ENCODE assay signal across 11 cellular contexts in genomic region chr1:156675715-156676311, GRCh38. TPM values are rescaled to one million over a fixed set of nuclear protein-coding genes. Genes with fewer than 3 reads are reported as not detected.
DNase-seq lines count a peak whose midpoint lies in the region; ATAC-seq, FAIRE-seq and TF ChIP-seq lines count a peak whose summit lies in the region.
"Had no signal": no experiment of that assay in that cellular context is flagged by ENCODE, and none has a peak within 500 bp of the region (broad histone marks: within the 10 kb centered on the region; RNA-seq: fewer than 3 reads in every experiment).

No MANE protein-coding gene starts in this region.

- H3K4me1 ChIP-seq in endothelial cell of umbilical vein (ENCODE audit: control insufficient read depth, extremely low read depth, insufficient read depth, low read length) = peaks cover 36% of the 10 kb centered on the region
- H3K4me1 ChIP-seq in muscle layer of colon (ENCODE audit: insufficient read depth, low read length) = peaks cover 8% of the 10 kb centered on the region
- H3K4me1 ChIP-seq in upper lobe of right lung = peaks cover 4% of the 10 kb centered on the region

- dilution Hi-C loops in endothelial cell of umbilical vein (cut with MboI; ENCODE audit: extremely low pct_ligation_motif_present, low sequenced_read_pairs) = no loop called here

- CTCF ChIA-PET in endothelial cell of umbilical vein (lab: Charles Lee) = interaction anchor here (0.8 to 10.9 kb wide), 12 partner anchors 10 to 290 kb away, joined by 3 to 221 read pairs (median 8); partner anchors contain the start of genes HAPLN2, ISG20L2 and METTL25B

- no TSS peak for BruUV-seq in endothelial cell of umbilical vein (replicated peaks; lab: Mats Ljungman, UMichigan)

- TF ChIP-seq POLR2A in endothelial cell of umbilical vein (IDR thresholded peaks at IDR 0.05; ENCODE audit: low read depth, low read length) = no peak
- TF ChIP-seq POLR2A in H54 (IDR thresholded peaks at IDR 0.05; ENCODE audit: low read depth, low read length) = no peak

- H3K9ac ChIP-seq in endothelial cell of umbilical vein (replicated peaks; ENCODE audit: extremely low read depth, insufficient read depth, low read length) (peak overlapping the region; percentile 75), muscle layer of colon (ENCODE audit: low read length) (no peak overlapping the region)

- peak overlapping the region; percentile 58 for H3K4me2 ChIP-seq in endothelial cell of umbilical vein (ENCODE audit: insufficient read depth, low read length)

- H4K20me1 ChIP-seq in endothelial cell of umbilical vein (replicated peaks; ENCODE audit: control insufficient read depth, extremely low read depth, insufficient read depth, low read length) = no peaks in the 10 kb centered on the region

- POLR2A ChIA-PET in endothelial cell of umbilical vein (lab: Charles Lee) = interaction anchor here (1.5 to 3.0 kb wide), 3 partner anchors 8 to 14 kb away, joined by 7 to 32 read pairs (median 9); no protein-coding TSS in a partner anchor

- H3K4me3 ChIP-seq in endothelial cell of umbilical vein (replicated peaks in 1 of 3; ENCODE audit: insufficient read depth in 1 of 3, low read depth in 1 of 3, low read length in 3 of 3) (peak overlapping the region; percentile 50 to 84 (median 81)), muscle layer of colon (ENCODE audit: low read depth in 1 of 2, low read length in 2 of 2) (peak overlapping the region in 1 of 2 donors; percentile 37), upper lobe of right lung (peak overlapping the region; percentile 58)

- no peak for ATAC-seq in upper lobe of right lung

- H3K36me3 ChIP-seq in endothelial cell of umbilical vein (ENCODE audit: control insufficient read depth in 2 of 2, extremely low read depth in 1 of 2, insufficient read depth in 2 of 2, low read length in 2 of 2) = peaks cover 0 to 6% of the 10 kb centered on the region in 2 experiments
- H3K36me3 ChIP-seq in muscle layer of colon (ENCODE audit: insufficient read depth, low read length) = no peaks in the 10 kb centered on the region
- H3K36me3 ChIP-seq in upper lobe of right lung = no peaks in the 10 kb centered on the region

- no peaks in the 10 kb centered on the region for H3K9me1 ChIP-seq in endothelial cell of umbilical vein (replicated peaks; ENCODE audit: control insufficient read depth, extremely low read depth, insufficient read depth, low read length)

- H3K27me3 ChIP-seq in endothelial cell of umbilical vein (ENCODE audit: control insufficient read depth in 2 of 2, insufficient read depth in 2 of 2, low read length in 2 of 2) = peaks cover 2 to 4% of the 10 kb centered on the region in 2 experiments
- H3K27me3 ChIP-seq in muscle layer of colon (ENCODE audit: control insufficient read depth in 1 of 2, insufficient read depth in 2 of 2, low read length in 2 of 2) = peaks cover 15 to 22% of the 10 kb centered on the region in 2 donors
- H3K27me3 ChIP-seq in upper lobe of right lung = peaks cover 33% of the 10 kb centered on the region

- no peak overlapping the region for H2AFZ ChIP-seq in endothelial cell of umbilical vein (ENCODE audit: low read depth, low read length)

- FAIRE-seq in endothelial cell of umbilical vein (lab: Jason Lieb, UNC) = peak; percentile 8
- no peak for FAIRE-seq in H54 (lab: Jason Lieb, UNC)
- FAIRE-seq: GM18507, TTC549 had no signal

- peak; percentile 67 for DNase-seq in NCI-H82 (lab: John Stamatoyannopoulos, UW)
- DNase-seq in NCI-H82 treated with DMSO at 0.1 percent for 48 hours (lab: John Stamatoyannopoulos, UW; ENCODE audit: unreplicated experiment) = no peak
- no peak for DNase-seq in endothelial cell of umbilical vein (ENCODE audit: low read depth, low spot score)
- no peak for DNase-seq in upper lobe of right lung
- no peak for DNase-seq in NCI-H1048 (lab: John Stamatoyannopoulos, UW)
- no peak for DNase-seq in H54 (ENCODE audit: insufficient read length, low spot score)
- no peak for DNase-seq in NCI-H2081 treated with DMSO at 0.1 percent for 48 hours (lab: John Stamatoyannopoulos, UW)
- DNase-seq: ACHN had no signal

- H3K79me2 ChIP-seq in endothelial cell of umbilical vein (ENCODE audit: control insufficient read depth, insufficient read depth, low read length) = peaks cover 39% of the 10 kb centered on the region

- peak overlapping the region; percentile 54 for H3K27ac ChIP-seq in endothelial cell of umbilical vein (ENCODE audit: insufficient read depth, low read depth, low read length)
- peak overlapping the region; percentile 50 for H3K27ac ChIP-seq in muscle layer of colon (ENCODE audit: low read depth, low read length)
- H3K27ac ChIP-seq in upper lobe of right lung = no peak overlapping the region

- intact Hi-C loops in endothelial cell of umbilical vein (cut with micrococcal nuclease) (no loop called here), upper lobe of right lung (cut with DNase I) (loop anchor here (10.0 kb wide), 1 partner anchor 51 kb away; no protein-coding TSS in a partner anchor)

- TF ChIP-seq CTCF in endothelial cell of umbilical vein (IDR thresholded peaks at IDR 0.05; ENCODE audit: extremely low read depth in 1 of 2, insufficient read depth in 1 of 2, low read depth in 1 of 2, low read length in 2 of 2) (no peak), upper lobe of right lung (IDR thresholded peaks at IDR 0.05) (no peak)

- H3K9me3 ChIP-seq in endothelial cell of umbilical vein (replicated peaks; ENCODE audit: control insufficient read depth, insufficient read depth, low read length) (no peaks in the 10 kb centered on the region), muscle layer of colon (ENCODE audit: low read length) (no peaks in the 10 kb centered on the region), upper lobe of right lung (no peaks in the 10 kb centered on the region)

TF ChIP-seq in endothelial cell of umbilical vein, 7 proteins besides CTCF, POLR2A, EP300 and RAD21 (continues in another document):
- TF ChIP-seq GATA2 (IDR thresholded peaks at IDR 0.05; ENCODE audit: insufficient read depth, insufficient read length, low read depth, low read length) (no peak), EZH2 (IDR thresholded peaks at IDR 0.05; ENCODE audit: borderline replicate concordance, low read depth, low read length, severe bottlenecking) (no peak), JUN (IDR thresholded peaks at IDR 0.05; ENCODE audit: borderline replicate concordance, insufficient read depth, insufficient read length, low read depth) (no peak), MYC (IDR thresholded peaks at IDR 0.05; ENCODE audit: low read depth, low read length) (no peak), FOS (IDR thresholded peaks at IDR 0.05; ENCODE audit: borderline replicate concordance, insufficient read depth, low read length) (no peak)

RNA-seq across cellular contexts. Expression of gene NES, which starts 1.4 kb away (rescaled TPM):
- total RNA-seq in endothelial cell of umbilical vein (269 and 274 TPM in 2 replicates), upper lobe of right lung (54.7 TPM)
- 15.5 and 19.4 TPM in 2 replicates for polyA plus RNA-seq in endothelial cell of umbilical vein
- 34.7 and 34.8 TPM in 2 replicates for polyA plus RNA-seq in endothelial cell of umbilical vein (2011; cell fraction: cytosol; rRNA removed)
- polyA plus RNA-seq in endothelial cell of umbilical vein (2011; cell fraction: nucleus; rRNA removed) = 54.3 and 59.9 TPM in 2 replicates
- 91.3 and 128 TPM in 2 replicates for polyA plus RNA-seq in endothelial cell of umbilical vein (2012)
- 27.1 and 31.8 TPM in 2 replicates for polyA minus RNA-seq in endothelial cell of umbilical vein
- polyA minus RNA-seq in endothelial cell of umbilical vein (2011; cell fraction: cytosol; rRNA and poly(A)+ RNA removed) = 1.3 TPM
- polyA minus RNA-seq in endothelial cell of umbilical vein (2011; cell fraction: nucleus; rRNA and poly(A)+ RNA removed) = 14.7 and 17.6 TPM in 2 replicates

RNA-seq across cellular contexts. Expression of gene CRABP2, which starts 29.6 kb away (rescaled TPM):
- total RNA-seq in endothelial cell of umbilical vein = 1.0 and 2.6 TPM in 2 replicates
- polyA plus RNA-seq in endothelial cell of umbilical vein = 0.21 and 0.32 TPM in 2 replicates
- 0.37 and 0.45 TPM in 2 replicates for polyA plus RNA-seq in endothelial cell of umbilical vein (2011; cell fraction: cytosol; rRNA removed)
- 1.2 and 2.1 TPM in 2 replicates for polyA plus RNA-seq in endothelial cell of umbilical vein (2011; cell fraction: nucleus; rRNA removed)
- 0.37 and 0.88 TPM in 2 replicates for polyA plus RNA-seq in endothelial cell of umbilical vein (2012)
- polyA minus RNA-seq in endothelial cell of umbilical vein = not detected in 2 replicates
- polyA minus RNA-seq in endothelial cell of umbilical vein (2011; cell fraction: cytosol; rRNA and poly(A)+ RNA removed) = 2.4 TPM
- 0.82 TPM in 1 of 2 replicates, not detected in the other for polyA minus RNA-seq in endothelial cell of umbilical vein (2011; cell fraction: nucleus; rRNA and poly(A)+ RNA removed)
- 1.4 TPM for total RNA-seq in upper lobe of right lung

RNA-seq across cellular contexts. Expression of gene BCAN, which starts 33.9 kb away (rescaled TPM):
- total RNA-seq in endothelial cell of umbilical vein = not detected in 2 replicates
- polyA plus RNA-seq in endothelial cell of umbilical vein = 0.14 and 0.15 TPM in 2 replicates
- polyA plus RNA-seq in endothelial cell of umbilical vein (2011; cell fraction: cytosol; rRNA removed) = 0.05 and 0.14 TPM in 2 replicates
- 0.07 TPM in 1 of 2 replicates, not detected in the other for polyA plus RNA-seq in endothelial cell of umbilical vein (2011; cell fraction: nucleus; rRNA removed)
- polyA plus RNA-seq in endothelial cell of umbilical vein (2012) = 0.08 and 0.15 TPM in 2 replicates
- 0.15 TPM in 1 of 2 replicates, not detected in the other for polyA minus RNA-seq in endothelial cell of umbilical vein
- not detected for polyA minus RNA-seq in endothelial cell of umbilical vein (2011; cell fraction: cytosol; rRNA and poly(A)+ RNA removed)
- polyA minus RNA-seq in endothelial cell of umbilical vein (2011; cell fraction: nucleus; rRNA and poly(A)+ RNA removed) = not detected in 2 replicates
- not detected for total RNA-seq in upper lobe of right lung

RNA-seq across cellular contexts. Expression of gene METTL25B, which starts 52.5 kb away (rescaled TPM):
- total RNA-seq in endothelial cell of umbilical vein (12.8 and 15.5 TPM in 2 replicates), upper lobe of right lung (42.4 TPM)
- 15.0 and 17.3 TPM in 2 replicates for polyA plus RNA-seq in endothelial cell of umbilical vein
- polyA plus RNA-seq in endothelial cell of umbilical vein (2011; cell fraction: cytosol; rRNA removed) = 10.3 and 11.4 TPM in 2 replicates
- 29.0 and 38.2 TPM in 2 replicates for polyA plus RNA-seq in endothelial cell of umbilical vein (2011; cell fraction: nucleus; rRNA removed)
- polyA plus RNA-seq in endothelial cell of umbilical vein (2012) = 7.6 and 9.9 TPM in 2 replicates
- polyA minus RNA-seq in endothelial cell of umbilical vein = 10.6 and 13.0 TPM in 2 replicates
- 26.8 TPM for polyA minus RNA-seq in endothelial cell of umbilical vein (2011; cell fraction: cytosol; rRNA and poly(A)+ RNA removed)
- polyA minus RNA-seq in endothelial cell of umbilical vein (2011; cell fraction: nucleus; rRNA and poly(A)+ RNA removed) = 9.0 and 9.9 TPM in 2 replicates

RNA-seq across cellular contexts. Expression of gene ISG20L2, which starts 52.8 kb away (rescaled TPM):
- 32.1 and 35.3 TPM in 2 replicates for total RNA-seq in endothelial cell of umbilical vein
- polyA plus RNA-seq in endothelial cell of umbilical vein = 32.0 and 33.2 TPM in 2 replicates
- polyA plus RNA-seq in endothelial cell of umbilical vein (2011; cell fraction: cytosol; rRNA removed) = 34.1 and 37.0 TPM in 2 replicates
- 20.2 and 24.9 TPM in 2 replicates for polyA plus RNA-seq in endothelial cell of umbilical vein (2011; cell fraction: nucleus; rRNA removed)
- 27.8 and 37.7 TPM in 2 replicates for polyA plus RNA-seq in endothelial cell of umbilical vein (2012)
- polyA minus RNA-seq in endothelial cell of umbilical vein = 48.1 and 59.4 TPM in 2 replicates
- polyA minus RNA-seq in endothelial cell of umbilical vein (2011; cell fraction: cytosol; rRNA and poly(A)+ RNA removed) = 22.1 TPM
- polyA minus RNA-seq in endothelial cell of umbilical vein (2011; cell fraction: nucleus; rRNA and poly(A)+ RNA removed) = 23.7 and 28.4 TPM in 2 replicates
- total RNA-seq in upper lobe of right lung = 28.3 TPM
